8 cellular contexts compared by ENCODE assay signal in genomic region chr11:107916671-107917241, GRCh38. TPM values are rescaled to one million over a fixed set of nuclear protein-coding genes. Genes with fewer than 3 reads are reported as not detected.
DNase-seq lines count a peak whose midpoint lies in the region; ATAC-seq and TF ChIP-seq lines count a peak whose summit lies in the region.

No MANE protein-coding gene starts in this region.

- peak overlapping the region; percentile 43 for H3K4me2 ChIP-seq in Karpas-422 (ENCODE audit: low read depth, low read length, poor library complexity, severe bottlenecking)

- no peaks in the 10 kb centered on the region; the same call in 1 of the 2 replicates for H3K27me3 Mint-ChIP-seq in WTC11 (ENCODE audit: low read depth)
- H3K27me3 Mint-ChIP-seq in stimulated activated naive CD8-positive, alpha-beta T cell treated with anti-CD3 and anti-CD28 coated beads, Interleukin-15, amount 100 ng/mL, for 72 hours = no peaks in the 10 kb centered on the region

- ATAC-seq in Right ventricle myocardium inferior = no peak
- ATAC-seq in WTC11 = peak; percentile 94
- ATAC-seq in foreskin keratinocyte = peak; percentile 67
- peak; percentile 52 for ATAC-seq in stimulated activated naive CD8-positive, alpha-beta T cell treated with anti-CD3 and anti-CD28 coated beads, Interleukin-15, amount 100 ng/mL, for 72 hours
- ATAC-seq in GM18861 (IDR thresholded peaks at IDR 0.05; ENCODE audit: unreplicated experiment) = no peak
- no peak for ATAC-seq in GM18858 (IDR thresholded peaks at IDR 0.05; ENCODE audit: unreplicated experiment)

- H3K4me1 Mint-ChIP-seq in WTC11 = 0 out of 2 replicates have a peak, but pooled peaks cover 2% of the 10 kb centered on the region
- no peaks in the 10 kb centered on the region for H3K4me1 Mint-ChIP-seq in stimulated activated naive CD8-positive, alpha-beta T cell treated with anti-CD3 and anti-CD28 coated beads, Interleukin-15, amount 100 ng/mL, for 72 hours

- no peak overlapping the region for H3K4me3 Mint-ChIP-seq in WTC11
- no peak overlapping the region for H3K4me3 Mint-ChIP-seq in stimulated activated naive CD8-positive, alpha-beta T cell treated with anti-CD3 and anti-CD28 coated beads, Interleukin-15, amount 100 ng/mL, for 72 hours

- no peaks in the 10 kb centered on the region for H4K20me1 ChIP-seq in Karpas-422 (ENCODE audit: insufficient read depth, low read depth, low read length)

- H3K36me3 Mint-ChIP-seq in WTC11 = no peaks in the 10 kb centered on the region

- POLR2A ChIA-PET in WTC11 (lab: Charles Lee) = no interaction called here

- H3K9me2 ChIP-seq in Karpas-422 (replicated peaks; ENCODE audit: insufficient read depth, low read length) = no peaks in the 10 kb centered on the region

- H3K27ac Mint-ChIP-seq in WTC11 = no peak overlapping the region
- no peak overlapping the region for H3K27ac Mint-ChIP-seq in stimulated activated naive CD8-positive, alpha-beta T cell treated with anti-CD3 and anti-CD28 coated beads, Interleukin-15, amount 100 ng/mL, for 72 hours

- peak overlapping the region; percentile 36 for H3K9ac ChIP-seq in Karpas-422 (ENCODE audit: low read length)

- DNase-seq in left ventricle myocardium inferior (no peak), Right ventricle myocardium inferior (ENCODE audit: missing footprints) (no peak), Karpas-422 (peak; percentile 92), WTC11 (ENCODE audit: low spot score) (peak; percentile 81), foreskin keratinocyte (no peak)
- DNase-seq in stimulated activated naive CD8-positive, alpha-beta T cell treated with anti-CD3 and anti-CD28 coated beads, Interleukin-15, amount 100 ng/mL, for 72 hours = peak; percentile 8 to 17

- H3K36me3 ChIP-seq in left ventricle myocardium inferior = no peaks in the 10 kb centered on the region
- no peaks in the 10 kb centered on the region for H3K36me3 ChIP-seq in Karpas-422 (ENCODE audit: insufficient read depth, low read length)

- H2AFZ ChIP-seq in Karpas-422 (ENCODE audit: low read length) = peak overlapping the region; percentile 83

- intact Hi-C loops in left ventricle myocardium inferior (cut with micrococcal nuclease) = no loop called here
- intact Hi-C loops in Right ventricle myocardium inferior (cut with DNase I) = no loop called here

- no peaks in the 10 kb centered on the region for H3K79me2 ChIP-seq in Karpas-422 (ENCODE audit: low read length)

- no peaks in the 10 kb centered on the region for H3K9me3 ChIP-seq in left ventricle myocardium inferior (replicated peaks)
- no peaks in the 10 kb centered on the region for H3K9me3 ChIP-seq in Karpas-422 (ENCODE audit: low read length)

- H3K27me3 ChIP-seq in left ventricle myocardium inferior (ENCODE audit: low read depth) (peaks cover 12% of the 10 kb centered on the region), Karpas-422 (ENCODE audit: low read length) (no peaks in the 10 kb centered on the region), foreskin keratinocyte (no peaks in the 10 kb centered on the region)

- TF ChIP-seq CTCF in left ventricle myocardium inferior (IDR thresholded peaks at IDR 0.05; ENCODE audit: borderline replicate concordance) = peak; percentile 44
- TF ChIP-seq CTCF in WTC11 (IDR thresholded peaks at IDR 0.05) = peak; percentile 92
- TF ChIP-seq CTCF in foreskin keratinocyte (conservative IDR thresholded peaks at IDR 0.05) = peak; percentile 60

- H3K4me3 ChIP-seq in left ventricle myocardium inferior (no peak overlapping the region), Karpas-422 (ENCODE audit: low read length) (peak overlapping the region; percentile 27; the same call in 1 of the 2 replicates)

- H3K4me1 ChIP-seq in left ventricle myocardium inferior (no peaks in the 10 kb centered on the region), Karpas-422 (ENCODE audit: low read length) (peaks cover 6% of the 10 kb centered on the region), foreskin keratinocyte (no peaks in the 10 kb centered on the region)

- CTCF ChIA-PET in WTC11 (lab: Charles Lee) = interaction anchor here (0.6 to 2.2 kb wide), 29 partner anchors 9 to 732 kb away, joined by 3 to 15 read pairs (median 4); partner anchors contain the start of genes CUL5, RAB39A and SLC35F2

- no peak overlapping the region for H3K27ac ChIP-seq in left ventricle myocardium inferior (replicated peaks)
- H3K27ac ChIP-seq in Karpas-422 (ENCODE audit: low read length) = no peak overlapping the region
- no peak overlapping the region for H3K27ac ChIP-seq in foreskin keratinocyte

- H3K9me3 Mint-ChIP-seq in WTC11 = no peaks in the 10 kb centered on the region
- H3K9me3 Mint-ChIP-seq in stimulated activated naive CD8-positive, alpha-beta T cell treated with anti-CD3 and anti-CD28 coated beads, Interleukin-15, amount 100 ng/mL, for 72 hours = no peaks in the 10 kb centered on the region

TF ChIP-seq in WTC11, 78 proteins besides CTCF, POLR2A, EP300 and RAD21:
- no peak for TF ChIP-seq ESRRA (CRISPR knock-in tag; IDR thresholded peaks at IDR 0.05; ENCODE audit: borderline replicate concordance)
- peak; percentile 44; the same call in 1 of the 2 replicates for TF ChIP-seq ETV6 (CRISPR knock-in tag; IDR thresholded peaks at IDR 0.05)
- TF ChIP-seq CBFB (CRISPR knock-in tag; IDR thresholded peaks at IDR 0.05; ENCODE audit: low read depth) = 0 out of 2 replicates have a peak, but pooled peaks have one; percentile 43
- peak; percentile 35; the same call in 1 of the 2 replicates for TF ChIP-seq MAX (CRISPR knock-in tag; IDR thresholded peaks at IDR 0.05)
- 0 out of 2 replicates have a peak, but pooled peaks have one; percentile 27 for TF ChIP-seq ZNF121 (CRISPR knock-in tag; IDR thresholded peaks at IDR 0.05)
- 0 out of 2 replicates have a peak, but pooled peaks have one; percentile 4 for TF ChIP-seq USF2 (CRISPR knock-in tag; IDR thresholded peaks at IDR 0.05)
- no peak for TF ChIP-seq MLX (CRISPR knock-in tag; IDR thresholded peaks at IDR 0.05)

RNA-seq across cellular contexts. Expression of gene RAB39A, which starts 11.5 kb away (rescaled TPM):
- total RNA-seq in left ventricle myocardium inferior (0.52 TPM), Right ventricle myocardium inferior (1.1 TPM), WTC11 (2021) (9.5 to 12.1 TPM (median 10.6 TPM) in 3 replicates), foreskin keratinocyte (not detected in 2 replicates)
- 36.2 and 52.7 TPM in 2 replicates for total RNA-seq in Karpas-422 (2014; rRNA removed; shearing (Covaris generic); ENCODE audit: low replicate concordance)
- not detected in 2 replicates for polyA plus RNA-seq in foreskin keratinocyte

RNA-seq across cellular contexts. Expression of gene SLC35F2, which starts 58.2 kb away (rescaled TPM):
- total RNA-seq in left ventricle myocardium inferior (1.0 TPM), Right ventricle myocardium inferior (0.46 TPM), WTC11 (2021) (22.0 to 27.1 TPM (median 22.8 TPM) in 3 replicates), foreskin keratinocyte (43.8 and 51.7 TPM in 2 replicates)
- 115 and 135 TPM in 2 replicates for total RNA-seq in Karpas-422 (2014; rRNA removed; shearing (Covaris generic); ENCODE audit: low replicate concordance)
- polyA plus RNA-seq in foreskin keratinocyte = 25.3 and 25.5 TPM in 2 replicates

Comparison
In these comparisons a context has a peak if more than half of its experiments do, and no peak if none do; other contexts are left out.
1. DNase-seq: peak in Karpas-422 (single experiment), WTC11 (single experiment) and stimulated activated naive CD8-positive, alpha-beta T cell treated with anti-CD3 and anti-CD28 coated beads, Interleukin-15, amount 100 ng/mL, for 72 hours (2 of 2); none in left ventricle myocardium inferior (single experiment), Right ventricle myocardium inferior (single experiment) and foreskin keratinocyte (0 of 2).
2. ATAC-seq: peak in WTC11 (single experiment), foreskin keratinocyte (single experiment) and stimulated activated naive CD8-positive, alpha-beta T cell treated with anti-CD3 and anti-CD28 coated beads, Interleukin-15, amount 100 ng/mL, for 72 hours (single experiment); none in Right ventricle myocardium inferior (single experiment), GM18861 (single experiment) and GM18858 (single experiment).
3. RNA of gene SLC35F2, which starts 58.2 kb away (total RNA-seq): 115 to 135 TPM in Karpas-422, 43.8 to 51.7 TPM in foreskin keratinocyte and 22.0 to 27.1 TPM in WTC11; 1.0 TPM in left ventricle myocardium inferior (single experiment) and 0.46 TPM in Right ventricle myocardium inferior (single experiment); every median in the first group is over 10 times any median in the second.
4. Peak in every context shown above with its lines, with median percentiles within 50 percentile points of each other: CTCF ChIP-seq.